Comparison of ENCODE assay signal across 1 cellular context in genomic region chr1:25427696-25428095, GRCh38.
A peak's percentile ranks its signal among the peaks of the same experiment; 100 is the strongest.
TF ChIP-seq lines count a peak whose summit lies in the region.

No MANE protein-coding gene starts in this region.

TF ChIP-seq in K562, 482 proteins besides CTCF, POLR2A, EP300 and RAD21:
- TF ChIP-seq ESRRA (IDR thresholded peaks at IDR 0.05; ENCODE audit: borderline replicate concordance, low read depth) (0 out of 2 replicates have a peak, but pooled peaks have one; percentile 35), ELF2 (CRISPR knock-in tag; IDR thresholded peaks at IDR 0.05) (peak; percentile 31; the same call in 1 of the 2 replicates), BCOR (IDR thresholded peaks at IDR 0.05) (0 out of 2 replicates have a peak, but pooled peaks have one; percentile 45), RBM25 (IDR thresholded peaks at IDR 0.05; ENCODE audit: low read depth, low read length, severe bottlenecking) (peak; percentile 31), ZNF274 (IDR thresholded peaks at IDR 0.05; ENCODE audit: borderline replicate concordance, low read depth, low read length) (no peak)
